Comparison of ENCODE assay signal across 2 cellular contexts in the genomic region with DNA sequence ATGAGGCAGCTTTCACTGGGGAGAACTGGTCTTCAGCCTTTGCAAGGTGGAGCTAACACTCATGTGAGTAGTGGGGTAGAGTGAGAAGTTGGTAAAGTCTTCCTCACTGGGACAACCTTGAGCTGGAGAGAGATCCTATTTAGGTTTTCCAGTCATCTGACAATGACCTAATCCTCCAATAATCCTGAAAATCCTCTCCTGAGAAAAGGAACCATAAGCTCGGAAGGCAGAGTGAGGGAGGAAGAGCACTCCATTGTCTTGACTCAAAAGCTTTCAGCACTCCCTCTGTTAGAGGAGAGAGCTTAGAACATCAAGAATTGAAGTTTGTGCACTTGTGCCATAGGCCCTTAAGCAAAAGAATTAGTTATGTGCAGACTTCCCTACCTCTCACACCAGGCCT.
TF ChIP-seq lines count a peak whose summit lies in the region.

No MANE protein-coding gene starts in this region.

TF ChIP-seq in HepG2, 621 proteins besides CTCF, POLR2A, EP300 and RAD21:
- TF ChIP-seq SAFB2 (CRISPR knock-in tag; IDR thresholded peaks at IDR 0.05; ENCODE audit: borderline replicate concordance, low read depth) (0 out of 2 replicates have a peak, but pooled peaks have one; percentile 7), ZNF274 (CRISPR knock-in tag; IDR thresholded peaks at IDR 0.05) (no peak)
TF ChIP-seq in HepG2: peak in this region for 1.

TF ChIP-seq in GM12878, 131 proteins besides CTCF, POLR2A, EP300 and RAD21:
- TF ChIP-seq CREM (IDR thresholded peaks at IDR 0.05; ENCODE audit: low read depth), result no peak
- no peak for TF ChIP-seq TARDBP (IDR thresholded peaks at IDR 0.05; ENCODE audit: borderline replicate concordance)
- no peak for TF ChIP-seq BCL3 (IDR thresholded peaks at IDR 0.05; ENCODE audit: borderline replicate concordance, insufficient read depth, low read depth, low read length, poor library complexity, severe bottlenecking)
- TF ChIP-seq NRF1 (conservative IDR thresholded peaks at IDR 0.05; ENCODE audit: low read depth, low read length), result no peak
- TF ChIP-seq MEF2B (IDR thresholded peaks at IDR 0.05; ENCODE audit: partially characterized antibody, poor library complexity, severe bottlenecking), result no peak
- no peak for TF ChIP-seq MAX (IDR thresholded peaks at IDR 0.05; ENCODE audit: low read depth, low read length)
